Comparison of ENCODE assay signal across 8 cellular contexts in the genomic region with DNA sequence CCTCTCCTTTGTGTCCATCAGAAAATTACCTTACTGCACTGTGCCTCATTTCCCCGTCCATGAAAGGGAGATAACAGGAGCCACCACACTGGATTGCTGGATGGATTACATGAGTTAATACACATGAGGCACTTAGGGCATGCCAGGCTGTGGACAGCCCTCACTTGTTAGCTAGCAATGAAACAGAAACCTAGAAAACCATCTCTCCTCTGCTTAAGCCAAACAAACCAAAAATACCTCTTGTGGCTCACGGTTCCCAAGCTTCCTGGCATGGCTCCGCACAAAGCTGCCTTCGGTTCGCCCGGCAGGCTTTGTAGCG. TPM values are rescaled to one million over a fixed set of nuclear protein-coding genes. Genes with fewer than 3 reads are reported as not detected.
DNase-seq lines count a peak whose midpoint lies in the region; ATAC-seq and TF ChIP-seq lines count a peak whose summit lies in the region.

No MANE protein-coding gene starts in this region.

- peak overlapping the region; percentile 64 for H3K27ac Mint-ChIP-seq in Caco-2 (ENCODE audit: unreplicated experiment)
- peak overlapping the region; percentile 33 for H3K27ac Mint-ChIP-seq in activated CD8-positive, alpha-beta T cell treated with anti-CD3 and anti-CD28 coated beads for 36 hours

- intact Hi-C loops in Caco-2 (cut with micrococcal nuclease; ENCODE audit: unreplicated experiment): loop anchor here (2.0 kb wide), 1 partner anchor 99 kb away; a partner anchor contains a TSS
- intact Hi-C loops in activated CD8-positive, alpha-beta T cell treated with anti-CD3 and anti-CD28 coated beads for 36 hours (cut with micrococcal nuclease): no loop called here
- intact Hi-C loops in left ventricle myocardium superior (cut with micrococcal nuclease): no loop called here
- intact Hi-C loops in gastrocnemius medialis (cut with DNase I; ENCODE audit: low total_unique reads): loop anchor here (1.0 to 5.0 kb wide), 6 partner anchors 46 to 263 kb away; a partner anchor contains a TSS

- DNase-seq in Caco-2 (no peak), left ventricle myocardium superior (no peak), gastrocnemius medialis (no peak), NOMO-1 treated with DMSO at 0.1 percent for 48 hours (lab: John Stamatoyannopoulos, UW; ENCODE audit: unreplicated experiment) (no peak), iPS-NIHi11 (ENCODE audit: low spot score) (no peak)
- peak; percentile 29 for DNase-seq in activated CD8-positive, alpha-beta T cell treated with anti-CD3 and anti-CD28 coated beads for 36 hours

- H3K4me1 ChIP-seq in Caco-2 (no peaks in the 10 kb centered on the region), gastrocnemius medialis (peaks cover 17 to 20% of the 10 kb centered on the region in 2 donors)

- no peaks in the 10 kb centered on the region for H3K9me3 Mint-ChIP-seq in Caco-2 (ENCODE audit: unreplicated experiment)
- no peaks in the 10 kb centered on the region for H3K9me3 Mint-ChIP-seq in activated CD8-positive, alpha-beta T cell treated with anti-CD3 and anti-CD28 coated beads for 36 hours

- H3K27me3 ChIP-seq in Caco-2 (replicated peaks; ENCODE audit: control insufficient read depth, insufficient read depth, low read length): no peaks in the 10 kb centered on the region
- no peaks in the 10 kb centered on the region for H3K27me3 ChIP-seq in gastrocnemius medialis

- BruUV-seq in Caco-2 (replicated peaks; lab: Mats Ljungman, UMichigan): no TSS peak

- no peak for TF ChIP-seq POLR2A in gastrocnemius medialis (IDR thresholded peaks at IDR 0.05)

- ATAC-seq in GM19397 (IDR thresholded peaks at IDR 0.05; ENCODE audit: unreplicated experiment) (peak; percentile 25), HG03442 (IDR thresholded peaks at IDR 0.05; ENCODE audit: unreplicated experiment) (peak; percentile 27), left ventricle myocardium superior (peak; percentile 44), gastrocnemius medialis (peak; percentile 23 to 28)
- peak; percentile 29 for ATAC-seq in activated CD8-positive, alpha-beta T cell treated with anti-CD3 and anti-CD28 coated beads for 36 hours

- H3K4me3 Mint-ChIP-seq in Caco-2 (ENCODE audit: unreplicated experiment): peak overlapping the region; percentile 91
- peak overlapping the region; percentile 93 for H3K4me3 Mint-ChIP-seq in activated CD8-positive, alpha-beta T cell treated with anti-CD3 and anti-CD28 coated beads for 36 hours

- in situ Hi-C loops in gastrocnemius medialis (cut with MboI; ENCODE audit: low sequenced_read_pairs in 4 of 4): loop anchor here in 1 of 4 donors (10.0 kb wide), 1 partner anchor 99 kb away; a partner anchor contains a TSS

- H3K27me3 Mint-ChIP-seq in Caco-2 (ENCODE audit: insufficient read depth, unreplicated experiment): peaks cover 7% of the 10 kb centered on the region
- H3K27me3 Mint-ChIP-seq in activated CD8-positive, alpha-beta T cell treated with anti-CD3 and anti-CD28 coated beads for 36 hours: peaks cover 7% of the 10 kb centered on the region

- H3K9me3 ChIP-seq in Caco-2 (no peaks in the 10 kb centered on the region), gastrocnemius medialis (no peaks in the 10 kb centered on the region)

- peaks cover 7% of the 10 kb centered on the region for H3K36me3 Mint-ChIP-seq in Caco-2 (ENCODE audit: insufficient read depth, unreplicated experiment)
- H3K36me3 Mint-ChIP-seq in activated CD8-positive, alpha-beta T cell treated with anti-CD3 and anti-CD28 coated beads for 36 hours (ENCODE audit: low read depth): peaks cover 2% of the 10 kb centered on the region

- H3K27ac ChIP-seq in gastrocnemius medialis: peak overlapping the region; percentile 91 to 97 (median 96)

- H3K4me1 Mint-ChIP-seq in Caco-2 (ENCODE audit: low read depth, unreplicated experiment): no peaks in the 10 kb centered on the region
- peaks cover 16% of the 10 kb centered on the region for H3K4me1 Mint-ChIP-seq in activated CD8-positive, alpha-beta T cell treated with anti-CD3 and anti-CD28 coated beads for 36 hours (ENCODE audit: low read depth)

- TF ChIP-seq CTCF in Caco-2 (IDR thresholded peaks at IDR 0.05; ENCODE audit: insufficient read depth in 1 of 2, low read depth in 1 of 2, low read length in 1 of 2, severe bottlenecking in 1 of 2, unreplicated experiment in 1 of 2) (no peak), gastrocnemius medialis (IDR thresholded peaks at IDR 0.05 in 4 of 5, conservative IDR thresholded peaks at IDR 0.05 in 1 of 5) (no peak)
- TF ChIP-seq CTCF in activated CD8-positive, alpha-beta T cell treated with anti-CD3 and anti-CD28 coated beads for 36 hours (IDR thresholded peaks at IDR 0.05): no peak

- CTCF ChIA-PET in Caco-2 (lab: Charles Lee): interaction anchor here (1.0 kb wide), 1 partner anchor 45 kb away, joined by 3 read pairs; no protein-coding TSS in a partner anchor
- CTCF ChIA-PET in activated CD8-positive, alpha-beta T cell treated with anti-CD3 and anti-CD28 coated beads for 36 hours (lab: Charles Lee): interaction anchor here (0.8 to 4.5 kb wide), 4 partner anchors 21 to 180 kb away, joined by 3 to 45 read pairs (median 4); no protein-coding TSS in a partner anchor

- POLR2A ChIA-PET in Caco-2 (lab: Charles Lee): interaction anchor here (0.6 kb wide), 1 partner anchor 223 kb away, joined by 5 read pairs; a partner anchor contains a TSS
- POLR2A ChIA-PET in activated CD8-positive, alpha-beta T cell treated with anti-CD3 and anti-CD28 coated beads for 36 hours (lab: Charles Lee): interaction anchor here (0.6 to 1.9 kb wide), 9 partner anchors 20 to 223 kb away, joined by 3 to 6 read pairs (median 4); a partner anchor contains a TSS

- no peaks in the 10 kb centered on the region for H3K36me3 ChIP-seq in Caco-2 (ENCODE audit: control insufficient read depth, insufficient read depth, low read length)
- peaks cover 0 to 21% of the 10 kb centered on the region in 2 donors for H3K36me3 ChIP-seq in gastrocnemius medialis

- H3K4me3 ChIP-seq in Caco-2 (ENCODE audit: low read depth, low read length) (peak overlapping the region; percentile 97), gastrocnemius medialis (peak overlapping the region; percentile 73 to 98 (median 80))

RNA-seq across cellular contexts. Expression of a gene that starts 0.7 kb away (rescaled TPM):
- total RNA-seq in Caco-2 (2022) (4.9 and 5.4 TPM in 2 replicates), left ventricle myocardium superior (9.4 TPM), gastrocnemius medialis (10 to 100 TPM; 19.4 to 27.7 (median 21.8) TPM)
- 1 to 10 TPM; 8.3 to 8.6 TPM for total RNA-seq in activated CD8-positive, alpha-beta T cell treated with anti-CD3 and anti-CD28 coated beads for 36 hours

RNA-seq across cellular contexts. Expression of a gene that starts 13.7 kb away (rescaled TPM):
- total RNA-seq in Caco-2 (2022) (0.49 TPM in 1 of 2 replicates, not detected in the other), left ventricle myocardium superior (6.0 TPM), gastrocnemius medialis (1 to 10 TPM in 2 of 4 donors, under 1 TPM in 2; 0.41 to 4.0 (median 1.1) TPM)
- not detected for total RNA-seq in activated CD8-positive, alpha-beta T cell treated with anti-CD3 and anti-CD28 coated beads for 36 hours

Comparison
In these comparisons a context has a peak if more than half of its experiments do, and no peak if none do; other contexts are left out.
1. intact Hi-C loops: an anchor here in Caco-2 (2.0 kb wide) and gastrocnemius medialis (1.0 to 5.0 kb wide); none called in activated CD8-positive, alpha-beta T cell treated with anti-CD3 and anti-CD28 coated beads for 36 hours and left ventricle myocardium superior.